17 cellular contexts compared by ENCODE assay signal in genomic region chr13:83853771-83854170, GRCh38. TPM values are rescaled to one million over a fixed set of nuclear protein-coding genes. Genes with fewer than 3 reads are reported as not detected.
DNase-seq lines count a peak whose midpoint lies in the region; ATAC-seq and TF ChIP-seq lines count a peak whose summit lies in the region.
"Had no signal": no experiment of that assay in that cellular context is flagged by ENCODE, and none has a peak within 500 bp of the region (broad histone marks: within the 10 kb centered on the region; RNA-seq: fewer than 3 reads in every experiment).

No MANE protein-coding gene starts in this region.

- H3K4me3 ChIP-seq in epithelial cell of esophagus (ENCODE audit: low read length) = no peak overlapping the region
- H3K4me3 ChIP-seq: BLaER1 had no signal

- no peaks in the 10 kb centered on the region for H3K27me3 ChIP-seq in foreskin keratinocyte
- H3K27me3 ChIP-seq: BE2C, BLaER1 had no signal

- peak; percentile 64 for ATAC-seq in foreskin keratinocyte
- ATAC-seq: CD8-positive, alpha-beta T cell had no signal

- peaks cover 11% of the 10 kb centered on the region for H3K4me1 ChIP-seq in foreskin keratinocyte
- H3K4me1 ChIP-seq: BE2C, BLaER1, Caco-2 had no signal

- DNase-seq in epithelial cell of esophagus (ENCODE audit: low read depth) = peak; percentile 81
- DNase-seq in foreskin keratinocyte = peak; percentile 29 to 62
- no peak for DNase-seq in activated naive CD4-positive, alpha-beta T cell treated with anti-CD3 and anti-CD28 coated beads, Interleukin-2, amount 50 U/mL, for 16 hours
- DNase-seq in CD1c-positive myeloid dendritic cell (ENCODE audit: extremely low spot score) = no peak
- no peak for DNase-seq in NCI-H2107 (lab: John Stamatoyannopoulos, UW)
- DNase-seq: 8988T; ACHN; BE2C; C1 segment of cervical spinal cord; Caco-2; Calu3; CD4-positive, alpha-beta T cell; CD8-positive, alpha-beta T cell; DMS79 treated with DMSO at 0.1 percent for 48 hours; GF-D8 had no signal

- TF ChIP-seq CTCF in epithelial cell of esophagus (IDR thresholded peaks at IDR 0.05; ENCODE audit: insufficient read depth, low read depth, low read length, missing control alignments) (no peak), foreskin keratinocyte (conservative IDR thresholded peaks at IDR 0.05) (no peak)

- H3K27ac ChIP-seq in foreskin keratinocyte = no peak overlapping the region
- H3K27ac ChIP-seq: BLaER1 had no signal

RNA-seq across cellular contexts. Expression of gene SLITRK1, which starts 28.5 kb away (rescaled TPM):
- not detected in 2 replicates for total RNA-seq in foreskin keratinocyte
- polyA plus RNA-seq in foreskin keratinocyte = not detected in 2 replicates
- total RNA-seq: Caco-2; Calu3; CD4-positive, alpha-beta T cell; CD8-positive, alpha-beta T cell had no signal
- polyA plus RNA-seq: CD14-positive monocyte had no signal

Comparison
In these comparisons a context has a peak if more than half of its experiments do, and no peak if none do; other contexts are left out.
1. DNase-seq: peak in epithelial cell of esophagus (single experiment) and foreskin keratinocyte (2 of 2); none in activated naive CD4-positive, alpha-beta T cell treated with anti-CD3 and anti-CD28 coated beads, Interleukin-2, amount 50 U/mL, for 16 hours (single experiment), CD1c-positive myeloid dendritic cell (single experiment) and NCI-H2107 (single experiment).